16 cellular contexts compared by ENCODE assay signal in the genomic region with DNA sequence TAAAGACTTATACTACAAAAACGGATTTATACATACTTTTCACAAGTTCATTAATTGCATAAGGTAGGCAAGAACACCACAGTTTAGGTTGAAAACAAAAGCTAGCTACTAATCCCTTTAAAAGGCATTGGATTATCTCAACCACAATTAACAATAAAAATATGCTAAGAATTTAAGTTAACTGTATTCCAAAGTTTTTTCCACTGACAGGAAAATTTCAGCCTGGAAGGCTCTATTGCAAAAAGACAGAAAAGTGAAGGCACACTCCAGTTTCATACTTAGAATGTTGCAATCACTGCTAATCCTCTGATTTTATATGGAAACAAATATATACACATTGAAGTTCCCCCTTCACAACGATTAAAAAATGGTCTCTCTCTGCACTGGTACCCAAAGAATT.
A peak's percentile ranks its signal among the peaks of the same experiment; 100 is the strongest.
DNase-seq lines count a peak whose midpoint lies in the region; ATAC-seq and TF ChIP-seq lines count a peak whose summit lies in the region.
"Had no signal": no experiment of that assay in that cellular context is flagged by ENCODE, and none has a peak within 500 bp of the region (broad histone marks: within the 10 kb centered on the region; RNA-seq: fewer than 3 reads in every experiment).

No MANE protein-coding gene starts in this region.

- DNase-seq in cardiac muscle cell (ENCODE audit: low read depth in 1 of 2, low spot score in 1 of 2) (peak in 1 of 2 donors; percentile 47), Right ventricle myocardium superior (no peak), amniotic epithelial cell (ENCODE audit: low read depth) (peak; percentile 62), fibroblast of peridontal ligament (ENCODE audit: extremely low read depth) (peak; percentile 54), retinal pigment epithelial cell (ENCODE audit: low read depth) (peak; percentile 88), inferior parietal cortex (ENCODE audit: extremely low spot score) (no peak)
- DNase-seq: GDM1, NCI-H1417, NCI-H187, NCI-H2107, NCI-H2227 treated with DMSO at 0.1 percent for 48 hours, NCI-H510A treated with DMSO at 0.1 percent for 48 hours, NCI-H774 had no signal

- H3K4me1 ChIP-seq in cardiac muscle cell (ENCODE audit: low read depth), result no peaks in the 10 kb centered on the region

- no peaks in the 10 kb centered on the region for H3K27me3 ChIP-seq in cardiac muscle cell

- H3K4me3 ChIP-seq in cardiac muscle cell (no peak overlapping the region), retinal pigment epithelial cell (ENCODE audit: low read length) (no peak overlapping the region)

- intact Hi-C loops in Right ventricle myocardium superior (cut with DNase I), result no loop called here

- H3K36me3 ChIP-seq in cardiac muscle cell, result peaks cover 15% of the 10 kb centered on the region

- ATAC-seq in Right ventricle myocardium superior (ENCODE audit: poor library complexity) (no peak), GM18520 (IDR thresholded peaks at IDR 0.05; ENCODE audit: unreplicated experiment) (no peak)
- no peak for ATAC-seq in activated CD4-positive, CD25-positive, alpha-beta regulatory T cell treated with anti-CD3 and anti-CD28 coated beads, Interleukin-2, amount 50 U/mL, for 24 hours

- TF ChIP-seq CTCF in cardiac muscle cell (IDR thresholded peaks at IDR 0.05; ENCODE audit: low read depth, low read length), result no peak
- TF ChIP-seq CTCF in retinal pigment epithelial cell (conservative IDR thresholded peaks at IDR 0.05; ENCODE audit: low read depth, low read length), result no peak

- peak overlapping the region; percentile 35 for H3K27ac ChIP-seq in cardiac muscle cell
- H3K27ac ChIP-seq: 22Rv1 had no signal

- no peaks in the 10 kb centered on the region for H3K9me3 ChIP-seq in cardiac muscle cell (ENCODE audit: low read depth)

Comparison
In these comparisons a context has a peak if more than half of its experiments do, and no peak if none do; other contexts are left out.
1. DNase-seq: peak in amniotic epithelial cell (single experiment), fibroblast of peridontal ligament (single experiment) and retinal pigment epithelial cell (single experiment); none in Right ventricle myocardium superior (single experiment) and inferior parietal cortex (single experiment).